ENCODE assay signal across 25 cellular contexts in the genomic region with DNA sequence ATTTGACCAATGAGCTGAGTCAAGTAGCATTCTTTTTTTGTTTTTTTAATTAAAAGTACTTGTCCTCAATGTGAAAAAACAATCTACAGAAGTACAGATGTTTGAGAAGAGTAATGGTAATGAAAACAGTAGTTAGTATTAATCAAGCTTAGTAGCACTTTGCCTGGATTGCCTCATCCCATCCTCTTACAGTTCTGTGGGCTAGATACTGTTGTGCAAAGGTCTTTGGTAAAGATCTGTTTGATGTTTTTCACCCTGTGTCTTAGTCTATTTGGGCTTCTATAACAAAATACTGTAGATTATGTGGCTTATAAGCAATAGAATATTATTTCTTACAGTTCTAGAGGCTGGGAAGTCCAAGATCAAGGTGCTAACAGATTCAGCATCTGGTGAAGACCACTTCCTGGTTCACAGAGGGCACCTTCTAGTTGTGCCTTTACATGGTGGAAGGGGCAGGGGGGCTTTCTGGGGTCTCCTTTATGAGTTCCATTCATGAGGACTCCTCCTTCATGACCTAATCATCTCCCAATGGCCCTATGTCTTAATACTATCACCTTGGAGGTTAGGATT.
DNase-seq lines count a peak whose midpoint lies in the region; ATAC-seq and TF ChIP-seq lines count a peak whose summit lies in the region.
"Had no signal": no experiment of that assay in that cellular context is flagged by ENCODE, and none has a peak within 500 bp of the region (broad histone marks: within the 10 kb centered on the region; RNA-seq: fewer than 3 reads in every experiment).

No MANE protein-coding gene starts in this region.

- H3K36me3 ChIP-seq in right atrium auricular region: no peaks in the 10 kb centered on the region
- no peaks in the 10 kb centered on the region for H3K36me3 ChIP-seq in thymus (ENCODE audit: control insufficient read depth, insufficient read depth)
- H3K36me3 ChIP-seq: prostate gland, sigmoid colon, suprapubic skin had no signal

- H3K4me1 ChIP-seq in right atrium auricular region (peaks cover 0 to 41% of the 10 kb centered on the region in 2 donors), thymus (ENCODE audit: control insufficient read depth, insufficient read depth, low read length) (peaks cover 10% of the 10 kb centered on the region)

- CTCF ChIA-PET in T-cell (lab: Charles Lee): interaction anchor here in 1 of 2 donors (0.9 to 1.3 kb wide), 2 partner anchors 47 to 268 kb away, joined by 3 to 4 read pairs; no protein-coding TSS in a partner anchor

- DNase-seq in right atrium auricular region (ENCODE audit: low spot score) (no peak), Right ventricle myocardium inferior (ENCODE audit: missing footprints) (no peak), T-cell (no peak), foreskin fibroblast (peak; percentile 11 to 17), NCI-H2171 treated with DMSO at 0.1 percent for 48 hours (lab: John Stamatoyannopoulos, UW) (no peak)
- no peak for DNase-seq in activated CD4-positive, alpha-beta T cell treated with anti-CD3 and anti-CD28 coated beads, Interleukin-2, amount 50 U/mL, for 4 hours
- DNase-seq in activated CD4-positive, CD25-positive, alpha-beta regulatory T cell treated with anti-CD3 and anti-CD28 coated beads, Interleukin-2, amount 50 U/mL, for 72 hours: no peak
- DNase-seq: activated CD8-positive, alpha-beta T cell treated with anti-CD3 and anti-CD28 coated beads, Interleukin-2, amount 10 ng/mL, durations not matched to agents 7 days and 5 days; activated effector memory CD4-positive, alpha-beta T cell treated with anti-CD3 and anti-CD28 coated beads, Interleukin-2, amount 50 U/mL, for 16 hours; DMS 273 treated with DMSO at 0.1 percent for 48 hours; effector CD4-positive, alpha-beta T cell; erythroblast; IMR-90; left cardiac atrium; NCI-H2029; NCI-H2227 treated with DMSO at 0.1 percent for 48 hours; sigmoid colon; stimulated activated CD4-positive, alpha-beta T cell treated with anti-CD3 and anti-CD28 coated beads, Interleukin-4, amount 100 ng/mL, for 4 hours had no signal

- no peak for ATAC-seq in Right ventricle myocardium inferior
- no peak for ATAC-seq in T-cell (replicated peaks in 1 of 4)
- ATAC-seq: activated CD8-positive, alpha-beta T cell treated with anti-CD3 and anti-CD28 coated beads, Interleukin-2, amount 10 ng/mL, durations not matched to agents 7 days and 5 days had no signal

- intact Hi-C loops in Right ventricle myocardium inferior (cut with DNase I): loop anchor here (2.0 kb wide), 1 partner anchor 52 kb away; no protein-coding TSS in a partner anchor

- peak overlapping the region; percentile 28 to 96 for H3K27ac Mint-ChIP-seq in T-cell
- H3K27ac Mint-ChIP-seq: activated CD8-positive, alpha-beta T cell treated with anti-CD3 and anti-CD28 coated beads, Interleukin-2, amount 10 ng/mL, durations not matched to agents 7 days and 5 days; T-helper 1 cell treated with Interleukin-12 subunit alpha and Interleukin-12 subunit beta and Interleukin-4 antibody, amounts not matched to agents 30 μg/mL and 1 μg/mL, for 36 hours had no signal

- H3K27me3 Mint-ChIP-seq in T-cell: no peaks in the 10 kb centered on the region
- H3K27me3 Mint-ChIP-seq: brain had no signal

- peaks cover 24% of the 10 kb centered on the region for H3K36me3 Mint-ChIP-seq in T-cell
- H3K36me3 Mint-ChIP-seq: brain had no signal

- TF ChIP-seq CTCF in right atrium auricular region (IDR thresholded peaks at IDR 0.05): no peak
- no peak for TF ChIP-seq CTCF in foreskin fibroblast (IDR thresholded peaks at IDR 0.05; ENCODE audit: low read depth, low read length)

- H3K4me3 ChIP-seq in right atrium auricular region: no peak overlapping the region
- H3K4me3 ChIP-seq in foreskin fibroblast (ENCODE audit: low read depth in 1 of 2, low read length in 2 of 2): no peak overlapping the region
- H3K4me3 ChIP-seq in thymus (ENCODE audit: low read length): no peak overlapping the region
- H3K4me3 ChIP-seq: prostate gland, sigmoid colon, SK-N-MC, suprapubic skin had no signal

- H3K4me3 Mint-ChIP-seq in T-cell: no peak overlapping the region
- H3K4me3 Mint-ChIP-seq: activated CD8-positive, alpha-beta T cell treated with anti-CD3 and anti-CD28 coated beads, Interleukin-2, amount 10 ng/mL, durations not matched to agents 7 days and 5 days; brain; CD14-positive monocyte; T-helper 1 cell treated with Interleukin-12 subunit alpha and Interleukin-12 subunit beta and Interleukin-4 antibody, amounts not matched to agents 30 μg/mL and 1 μg/mL, for 36 hours had no signal

- no peaks in the 10 kb centered on the region for H3K27me3 ChIP-seq in right atrium auricular region
- no peaks in the 10 kb centered on the region for H3K27me3 ChIP-seq in thymus (ENCODE audit: control insufficient read depth, insufficient read depth)
- H3K27me3 ChIP-seq: sigmoid colon, suprapubic skin had no signal

- POLR2A ChIA-PET in T-cell (lab: Charles Lee): no interaction called here

- peaks cover 32 to 41% (median 35%) of the 10 kb centered on the region in 3 donors for H3K4me1 Mint-ChIP-seq in T-cell

- H3K9me3 Mint-ChIP-seq in T-cell: peaks cover 0 to 6% (median 4%) of the 10 kb centered on the region in 3 donors
- H3K9me3 Mint-ChIP-seq: CD14-positive monocyte had no signal

- H3K9me3 ChIP-seq in right atrium auricular region: no peaks in the 10 kb centered on the region
- H3K9me3 ChIP-seq in thymus (ENCODE audit: control insufficient read depth): no peaks in the 10 kb centered on the region
- H3K9me3 ChIP-seq: prostate gland, sigmoid colon, suprapubic skin had no signal

- H3K27ac ChIP-seq in right atrium auricular region (peak overlapping the region; percentile 75 to 87), thymus (ENCODE audit: low read depth) (peak overlapping the region; percentile 4)
- H3K27ac ChIP-seq: prostate gland, SK-N-MC, suprapubic skin had no signal

Comparison
In these comparisons a context has a peak if more than half of its experiments do, and no peak if none do; other contexts are left out.
1. DNase-seq: peak in foreskin fibroblast (2 of 2); none in right atrium auricular region (single experiment), Right ventricle myocardium inferior (single experiment), T-cell (0 of 34), activated CD4-positive, alpha-beta T cell treated with anti-CD3 and anti-CD28 coated beads, Interleukin-2, amount 50 U/mL, for 4 hours (0 of 2), NCI-H2171 treated with DMSO at 0.1 percent for 48 hours (single experiment) and activated CD4-positive, CD25-positive, alpha-beta regulatory T cell treated with anti-CD3 and anti-CD28 coated beads, Interleukin-2, amount 50 U/mL, for 72 hours (single experiment).